Comparison of ENCODE assay signal across 23 cellular contexts in the genomic region with DNA sequence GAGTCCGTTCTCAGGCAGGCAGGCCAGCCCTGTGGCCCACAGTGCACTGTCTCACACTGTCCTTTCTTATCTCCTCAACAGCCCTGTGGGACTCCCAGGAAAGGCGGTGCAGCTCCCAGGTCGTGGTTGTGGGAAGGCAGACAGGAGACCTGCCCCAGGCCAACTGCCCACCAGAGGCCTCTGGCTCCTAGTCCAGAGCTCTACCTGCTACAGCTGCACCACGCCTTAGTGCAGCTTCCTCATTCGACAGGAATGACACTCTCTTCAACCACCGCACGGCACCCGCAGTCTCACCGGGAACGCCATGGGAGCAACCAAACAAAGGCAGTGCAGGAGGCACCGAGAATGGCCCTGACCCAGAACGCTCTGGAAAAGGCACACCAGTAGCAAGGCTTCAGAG. TPM values are rescaled to one million over a fixed set of nuclear protein-coding genes. Genes with fewer than 3 reads are reported as not detected.
DNase-seq lines count a peak whose midpoint lies in the region; ATAC-seq, FAIRE-seq and TF ChIP-seq lines count a peak whose summit lies in the region.
"Had no signal": no experiment of that assay in that cellular context is flagged by ENCODE, and none has a peak within 500 bp of the region (broad histone marks: within the 10 kb centered on the region; RNA-seq: fewer than 3 reads in every experiment).

No MANE protein-coding gene starts in this region.

- H3K23ac ChIP-seq in IMR-90 (ENCODE audit: low read depth, low read length) (no peak overlapping the region), mesendoderm (ENCODE audit: low read length) (no peak overlapping the region)

- H4K91ac ChIP-seq in IMR-90 (ENCODE audit: insufficient read depth, low read depth, low read length) = no peak overlapping the region

- H2AK5ac ChIP-seq in IMR-90 (ENCODE audit: low read depth, low read length) (no peak overlapping the region), mesendoderm (ENCODE audit: low read length) (no peak overlapping the region)

- H3K79me2 ChIP-seq in mesendoderm (ENCODE audit: control insufficient read depth, insufficient read depth, low read length) (peaks cover 84% of the 10 kb centered on the region), HepG2 (ENCODE audit: insufficient read depth, low read length) (peaks cover 68% of the 10 kb centered on the region)

- H3K27ac ChIP-seq in IMR-90 (ENCODE audit: insufficient read depth, low read length) (no peak overlapping the region), coronary artery (no peak overlapping the region), mesendoderm (ENCODE audit: low read depth, low read length) (no peak overlapping the region), substantia nigra (ENCODE audit: low read depth, low read length, poor library complexity, severe bottlenecking) (peak overlapping the region; percentile 52), HepG2 (ENCODE audit: extremely low read length, insufficient read depth, low read length) (no peak overlapping the region)
- H3K27ac ChIP-seq: C4-2B, PC-9, SJSA1 had no signal

- H3K36me3 ChIP-seq in IMR-90 (ENCODE audit: control insufficient read depth, insufficient read depth, low read length) (peaks cover 4% of the 10 kb centered on the region), mesendoderm (ENCODE audit: control insufficient read depth, insufficient read depth, low read length) (no peaks in the 10 kb centered on the region), HepG2 (replicated peaks in 1 of 2; ENCODE audit: control insufficient read depth in 1 of 2, insufficient read depth in 2 of 2, low read length in 2 of 2) (peaks cover 5 to 17% of the 10 kb centered on the region in 2 experiments; a peak in 4 of 5 replicates)

- H3K79me1 ChIP-seq in IMR-90 (ENCODE audit: low read depth in 1 of 2, low read length in 2 of 2) (peaks cover 39 to 96% of the 10 kb centered on the region in 2 experiments), mesendoderm (ENCODE audit: low read length) (peaks cover 53% of the 10 kb centered on the region)

- POLR2A ChIA-PET in IMR-90 (lab: Charles Lee; ENCODE audit: unreplicated experiment) (no interaction called here), HepG2 (lab: Yijun Ruan, JAX) (no interaction called here)

- TF ChIP-seq CTCF in IMR-90 (conservative IDR thresholded peaks at IDR 0.05; ENCODE audit: low read depth, low read length) = no peak
- TF ChIP-seq CTCF in coronary artery (IDR thresholded peaks at IDR 0.05) = no peak
- no peak for TF ChIP-seq CTCF in HepG2 (CRISPR knock-in tag; IDR thresholded peaks at IDR 0.05)

- H2BK5ac ChIP-seq in IMR-90 (ENCODE audit: low read depth, low read length, poor library complexity, severe bottlenecking) = no peak overlapping the region
- no peak overlapping the region for H2BK5ac ChIP-seq in mesendoderm (ENCODE audit: low read length)

- no peak overlapping the region for H3K14ac ChIP-seq in IMR-90 (replicated peaks; ENCODE audit: low read depth, low read length)

- H2AFZ ChIP-seq in IMR-90 (replicated peaks; ENCODE audit: low read length, poor library complexity) = no peak overlapping the region
- H2AFZ ChIP-seq in HepG2 (ENCODE audit: low read length) = no peak overlapping the region
- H2AFZ ChIP-seq: PC-9 had no signal

- peaks cover 30% of the 10 kb centered on the region for H3K4me1 ChIP-seq in IMR-90 (ENCODE audit: control insufficient read depth, insufficient read depth, low read length)
- H3K4me1 ChIP-seq in mesendoderm (ENCODE audit: control insufficient read depth, low read depth, low read length) = peaks cover 8% of the 10 kb centered on the region
- H3K4me1 ChIP-seq in HepG2 (ENCODE audit: insufficient read depth, low read length) = peaks cover 16% of the 10 kb centered on the region

- intact Hi-C loops in IMR-90 (cut with micrococcal nuclease) (no loop called here), HepG2 (cut with micrococcal nuclease; ENCODE audit: unreplicated experiment) (no loop called here)

- H3K9me3 Mint-ChIP-seq in activated naive CD4-positive, alpha-beta T cell treated with anti-CD3 and anti-CD28 coated beads, Interleukin-2, amount 50 U/mL, for 72 hours = no peaks in the 10 kb centered on the region
- H3K9me3 Mint-ChIP-seq: CD8-positive, alpha-beta memory T cell had no signal

- TF ChIP-seq POLR2A in IMR-90 (IDR thresholded peaks at IDR 0.05; ENCODE audit: low read depth, low read length) (no peak), HepG2 (IDR thresholded peaks at IDR 0.05; ENCODE audit: insufficient read depth in 1 of 2, low read depth in 2 of 2, low read length in 2 of 2) (no peak)

- 73% methylated on average over 3 of the region's 12 CpGs; no CpG with 5 or more reads in 1 of the 2 experiments for WGBS in IMR-90 (ENCODE audit: extremely low coverage in 2 of 2, insufficient read length in 1 of 2), 2 experiments
- no CpG with 5 or more reads among the region's 12 CpGs for WGBS in mesendoderm (ENCODE audit: extremely low coverage, insufficient coverage, low lambda C conversion rate)
- WGBS in HepG2 (ENCODE audit: low lambda C conversion rate) = 93% methylated on average over 12 of the region's 12 CpGs

- H3K27me3 ChIP-seq in IMR-90 (ENCODE audit: control insufficient read depth, insufficient read depth, low read length) (no peaks in the 10 kb centered on the region), mesendoderm (ENCODE audit: insufficient read depth, low read length, poor library complexity) (no peaks in the 10 kb centered on the region), HepG2 (ENCODE audit: control insufficient read depth in 1 of 2, insufficient read depth in 2 of 2, low read length in 2 of 2) (no peaks in the 10 kb centered on the region)
- H3K27me3 ChIP-seq: MG63, SJSA1 had no signal

- H3K9me3 ChIP-seq in IMR-90 (ENCODE audit: control insufficient read depth, insufficient read depth, low read length) (no peaks in the 10 kb centered on the region), HepG2 (ENCODE audit: low read length) (no peaks in the 10 kb centered on the region)
- H3K9me3 ChIP-seq: MG63, SJSA1 had no signal

- H2BK120ac ChIP-seq in IMR-90 (ENCODE audit: low read depth, low read length) = no peak overlapping the region
- no peak overlapping the region for H2BK120ac ChIP-seq in mesendoderm (ENCODE audit: low read depth, low read length)

- H3K36me3 Mint-ChIP-seq in activated naive CD4-positive, alpha-beta T cell treated with anti-CD3 and anti-CD28 coated beads, Interleukin-2, amount 50 U/mL, for 72 hours = peaks cover 0 to 3% of the 10 kb centered on the region in 2 donors

- H4K20me1 ChIP-seq in IMR-90 (ENCODE audit: insufficient read depth, low read length) (peaks cover 87% of the 10 kb centered on the region), HepG2 (ENCODE audit: insufficient read depth, low read length) (peaks cover 27% of the 10 kb centered on the region; the same call in 1 of the 2 replicates)

- H3K4me3 ChIP-seq in IMR-90 (ENCODE audit: insufficient read depth, low read depth, low read length) (no peak overlapping the region), coronary artery (no peak overlapping the region), mesendoderm (ENCODE audit: low read length) (no peak overlapping the region), HepG2 (replicated peaks in 1 of 3; ENCODE audit: insufficient read depth in 1 of 3, low read depth in 2 of 3, low read length in 3 of 3) (no peak overlapping the region)
- H3K4me3 ChIP-seq: MG63, PC-9, SJSA1 had no signal

- H3K9ac ChIP-seq in IMR-90 (ENCODE audit: low read depth, low read length) (no peak overlapping the region), mesendoderm (ENCODE audit: low read length) (no peak overlapping the region), HepG2 (ENCODE audit: insufficient read depth, low read depth, low read length) (no peak overlapping the region)

- TF ChIP-seq RAD21 in IMR-90 (IDR thresholded peaks at IDR 0.05; ENCODE audit: low read length) (no peak), HepG2 (CRISPR knock-in tag; IDR thresholded peaks at IDR 0.05) (no peak)

- no peak overlapping the region for H3K4ac ChIP-seq in IMR-90 (ENCODE audit: low read depth, low read length)
- no peak overlapping the region for H3K4ac ChIP-seq in mesendoderm (ENCODE audit: low read depth, low read length)

- H2AK9ac ChIP-seq in IMR-90 (replicated peaks; ENCODE audit: low read depth, low read length, poor library complexity) = no peak overlapping the region

- ATAC-seq in IMR-90 (ENCODE audit: low read depth) (no peak), HepG2 (no peak), HG03439 (IDR thresholded peaks at IDR 0.05; ENCODE audit: unreplicated experiment) (no peak)
- ATAC-seq in activated naive CD4-positive, alpha-beta T cell treated with anti-CD3 and anti-CD28 coated beads, Interleukin-2, amount 50 U/mL, for 72 hours = no peak
- ATAC-seq: Right ventricle myocardium inferior had no signal

- peaks cover 63% of the 10 kb centered on the region for H3K9me1 ChIP-seq in IMR-90 (ENCODE audit: insufficient read depth, low read length)

- FAIRE-seq in HepG2 (lab: Jason Lieb, UNC) = no peak
- FAIRE-seq: GM18507, H54 had no signal

- in situ Hi-C loops in IMR-90 (cut with MboI; ENCODE audit: low sequenced_read_pairs) (no loop called here), HepG2 (cut with HindIII; ENCODE audit: extremely low pct_ligation_motif_present, low pct_unique_long_range_greater_than_20kb) (no loop called here)

- TF ChIP-seq EP300 in HepG2 (IDR thresholded peaks at IDR 0.05; ENCODE audit: low read depth in 2 of 2, low read length in 2 of 2) (no peak), HepG2 (CRISPR knock-in tag; IDR thresholded peaks at IDR 0.05; ENCODE audit: borderline replicate concordance) (no peak)

- no peak overlapping the region for H2BK20ac ChIP-seq in IMR-90 (ENCODE audit: low read depth, low read length)

- CTCF ChIA-PET in IMR-90 (lab: Yijun Ruan, JAX) = interaction anchor here (0.7 kb wide), 1 partner anchor 8 kb away, joined by 3 read pairs; no protein-coding TSS in a partner anchor
- CTCF ChIA-PET in HepG2 (lab: Yijun Ruan, JAX; ENCODE audit: low intra/inter-chr PET ratio, low total read pairs) = no interaction called here

- DNase-seq in IMR-90 = no peak
- DNase-seq in coronary artery (ENCODE audit: low spot score) = peak; percentile 35
- peak; percentile 59 for DNase-seq in mesendoderm
- no peak for DNase-seq in substantia nigra (lab: John Stamatoyannopoulos, UW)
- no peak for DNase-seq in HepG2 (ENCODE audit: low spot score)
- DNase-seq in activated naive CD4-positive, alpha-beta T cell treated with anti-CD3 and anti-CD28 coated beads, Interleukin-2, amount 50 U/mL, for 72 hours (ENCODE audit: low spot score in 2 of 2) = no peak
- DNase-seq: CD8-positive, alpha-beta memory T cell; DMS53; KBM-7; MG63; NCI-H1105 treated with DMSO at 0.1 percent for 48 hours; NCI-H146; NCI-H2029; NCI-H446 treated with DMSO at 0.1 percent for 48 hours; NCI-H526; PC-9 had no signal

- peak overlapping the region in 1 of 2 donors; percentile 78 for H3K27ac Mint-ChIP-seq in activated naive CD4-positive, alpha-beta T cell treated with anti-CD3 and anti-CD28 coated beads, Interleukin-2, amount 50 U/mL, for 72 hours
- H3K27ac Mint-ChIP-seq: B cell had no signal

- H3K18ac ChIP-seq in IMR-90 (ENCODE audit: low read depth, low read length) (no peak overlapping the region), mesendoderm (ENCODE audit: low read length) (no peak overlapping the region)

- no peak overlapping the region for H3K56ac ChIP-seq in IMR-90 (ENCODE audit: extremely low read depth, insufficient read depth, low read length)
- H3K56ac ChIP-seq in mesendoderm (ENCODE audit: low read length) = no peak overlapping the region

- no peak overlapping the region for H4K5ac ChIP-seq in IMR-90 (ENCODE audit: low read depth, low read length)
- H4K5ac ChIP-seq in mesendoderm (ENCODE audit: low read length) = no peak overlapping the region

- dilution Hi-C loops in IMR-90 (cut with HindIII; ENCODE audit: low sequenced_read_pairs, unreplicated experiment) = no loop called here

- H2BK15ac ChIP-seq in IMR-90 (ENCODE audit: low read depth, low read length) = no peak overlapping the region
- H2BK15ac ChIP-seq in mesendoderm (replicated peaks; ENCODE audit: low read depth) = no peak overlapping the region

- H3K4me2 ChIP-seq in IMR-90 (ENCODE audit: low read depth, low read length) (no peak overlapping the region), mesendoderm (ENCODE audit: low read length) (no peak overlapping the region), HepG2 (ENCODE audit: low read depth, low read length) (no peak overlapping the region)
- H3K4me2 ChIP-seq: PC-9 had no signal

- BruUV-seq in IMR-90 (replicated peaks; lab: Mats Ljungman, UMichigan) (TSS peak; percentile 30), HepG2 (replicated peaks; lab: Mats Ljungman, UMichigan) (no TSS peak)

- H4K8ac ChIP-seq in IMR-90 (ENCODE audit: low read depth in 2 of 2, low read length in 2 of 2) (no peak overlapping the region), mesendoderm (ENCODE audit: low read depth, low read length) (no peak overlapping the region)

RNA-seq across cellular contexts. Expression of a gene that starts 25.3 kb away (rescaled TPM):
- total RNA-seq in IMR-90 (2012; rRNA removed) (19.5 and 21.1 TPM in 2 replicates), HepG2 (2016; rRNA removed; fragmentation: Illumina TruSeq; extraction: Trizol) (10.2 and 12.4 TPM in 2 replicates)
- polyA plus RNA-seq in IMR-90 (2012; rRNA removed) (8.2 and 8.6 TPM in 2 replicates), HepG2 (2011; rRNA removed) (3.8 and 4.1 TPM in 2 replicates)
- 5.5 and 9.6 TPM in 2 replicates for polyA plus RNA-seq in IMR-90 (2012; cell fraction: cytosol; rRNA removed)
- 8.9 and 9.8 TPM in 2 replicates for polyA plus RNA-seq in IMR-90 (2012; cell fraction: nucleus; rRNA removed; ENCODE audit: low replicate concordance)
- 24.8 TPM for polyA plus RNA-seq in mesendoderm (2013, experiment 1 of 2)
- polyA plus RNA-seq in mesendoderm (2013, experiment 2 of 2) = 24.2 TPM
- total RNA-seq in HepG2 (2016; cell fraction: cytosol; rRNA removed; fragmentation: Illumina TruSeq; extraction: Trizol; ENCODE audit: low read depth) = 177 and 181 TPM in 2 replicates
- 8.9 and 16.6 TPM in 2 replicates for total RNA-seq in HepG2 (2016; cell fraction: insoluble cytoplasmic fraction; rRNA removed; fragmentation: Illumina TruSeq; extraction: Trizol)
- total RNA-seq in HepG2 (2016; cell fraction: membrane; rRNA removed; fragmentation: Illumina TruSeq; extraction: Trizol) = 41.6 and 42.6 TPM in 2 replicates
- 13.3 and 18.1 TPM in 2 replicates for total RNA-seq in HepG2 (2016; cell fraction: nucleus; rRNA removed; fragmentation: Illumina TruSeq; extraction: Trizol)
- 4.6 and 6.9 TPM in 2 replicates for polyA plus RNA-seq in HepG2 (2011; cell fraction: cytosol; rRNA removed)
- polyA plus RNA-seq in HepG2 (2011; cell fraction: nucleus; rRNA removed) = 5.7 and 6.6 TPM in 2 replicates
- polyA plus RNA-seq in HepG2 (2012) = 6.8 and 8.3 TPM in 2 replicates
- polyA plus RNA-seq in HepG2 (2016; cell fraction: cytosol; fragmentation: Illumina TruSeq; extraction: Trizol; ENCODE audit: low read depth) = 0.67 and 0.97 TPM in 2 replicates
- polyA plus RNA-seq in HepG2 (2016; cell fraction: insoluble cytoplasmic fraction; fragmentation: Illumina TruSeq; extraction: Trizol; ENCODE audit: low read depth) = 8.6 and 9.1 TPM in 2 replicates
- polyA plus RNA-seq in HepG2 (2016; cell fraction: membrane; fragmentation: Illumina TruSeq; extraction: Trizol; ENCODE audit: low read depth) = 2.4 and 2.5 TPM in 2 replicates
- 13.6 and 16.2 TPM in 2 replicates for polyA plus RNA-seq in HepG2 (2016; cell fraction: nucleus; fragmentation: Illumina TruSeq; extraction: Trizol; ENCODE audit: insufficient read depth, low read depth)
- 13.5 and 58.6 TPM in 2 replicates for polyA minus RNA-seq in HepG2 (2011; rRNA and poly(A)+ RNA removed; ENCODE audit: low replicate concordance)
- polyA minus RNA-seq in HepG2 (2011; cell fraction: cytosol; rRNA and poly(A)+ RNA removed) = 18.0 and 25.6 TPM in 2 replicates
- polyA minus RNA-seq in HepG2 (2011; cell fraction: nucleus; rRNA and poly(A)+ RNA removed) = 10.9 and 12.2 TPM in 2 replicates
- total RNA-seq in activated naive CD4-positive, alpha-beta T cell treated with anti-CD3 and anti-CD28 coated beads, Interleukin-2, amount 50 U/mL, for 72 hours = 10 to 100 TPM; 38.1 to 40.6 TPM

Comparison
In these comparisons a context has a peak if more than half of its experiments do, and no peak if none do; other contexts are left out.
1. DNase-seq: peak in coronary artery (single experiment) and mesendoderm (single experiment); none in IMR-90 (single experiment), substantia nigra (0 of 49), HepG2 (single experiment) and activated naive CD4-positive, alpha-beta T cell treated with anti-CD3 and anti-CD28 coated beads, Interleukin-2, amount 50 U/mL, for 72 hours (0 of 2).